23 cellular contexts compared by ENCODE assay signal in genomic region chr1:101175474-101175873, GRCh38.
DNase-seq lines count a peak whose midpoint lies in the region; ATAC-seq and TF ChIP-seq lines count a peak whose summit lies in the region.
"Had no signal": no experiment of that assay in that cellular context is flagged by ENCODE, and none has a peak within 500 bp of the region (broad histone marks: within the 10 kb centered on the region; RNA-seq: fewer than 3 reads in every experiment).

No MANE protein-coding gene starts in this region.

- no peak overlapping the region for H3K4me3 ChIP-seq in fibroblast of pulmonary artery (replicated peaks; ENCODE audit: low read depth, low read length)
- H3K4me3 ChIP-seq in HAP-1: no peak overlapping the region
- H3K4me3 ChIP-seq: adrenal gland; BLaER1 treated with 17β-estradiol and CSF1 and Interleukin-3, amounts not matched to agents 10 nM and 100 nM; hepatocyte had no signal

- H3K9me3 Mint-ChIP-seq in T-helper 2 cell treated with Interferon-gamma antibody and Interleukin-4, amounts not matched to agents 5 μg/mL and 100 μg/mL, for 36 hours: no peaks in the 10 kb centered on the region
- H3K9me3 Mint-ChIP-seq in T-cell: no peaks in the 10 kb centered on the region
- H3K9me3 Mint-ChIP-seq: natural killer cell had no signal

- no peak for DNase-seq in T-helper 2 cell treated with Interferon-gamma antibody and Interleukin-4, amounts not matched to agents 5 μg/mL and 100 μg/mL, for 36 hours (ENCODE audit: low spot score)
- DNase-seq in T-helper 2 cell: no peak
- peak; percentile 35 for DNase-seq in EH (ENCODE audit: low read depth)
- no peak for DNase-seq in T-cell
- DNase-seq in fibroblast of pulmonary artery (ENCODE audit: low read depth): peak; percentile 47
- DNase-seq in T-helper 1 cell: no peak
- no peak for DNase-seq in HAP-1 (ENCODE audit: low spot score in 2 of 2)
- no peak for DNase-seq in ecto neural progenitor cell (ENCODE audit: low spot score)
- DNase-seq: activated CD4-positive, alpha-beta T cell treated with anti-CD3 and anti-CD28 coated beads for 4 hours; activated T-cell treated with anti-CD3 and anti-CD28 coated beads, Interleukin-2, amount 50 U/mL, for 48 hours; adrenal gland; central memory CD4-positive, alpha-beta T cell; DMS 273 treated with DMSO at 0.1 percent for 48 hours; effector memory CD4-positive, alpha-beta T cell; Kasumi-1; kidney; mesenchymal stem cell; natural killer cell; NCI-H2107; NCI-H510A treated with DMSO at 0.1 percent for 48 hours had no signal

- H3K9me3 ChIP-seq in HAP-1: no peaks in the 10 kb centered on the region
- H3K9me3 ChIP-seq: adrenal gland had no signal

- H3K4me1 ChIP-seq in HAP-1: no peaks in the 10 kb centered on the region
- H3K4me1 ChIP-seq: adrenal gland had no signal

- peaks cover 50% of the 10 kb centered on the region for H3K4me1 Mint-ChIP-seq in T-helper 2 cell treated with Interferon-gamma antibody and Interleukin-4, amounts not matched to agents 5 μg/mL and 100 μg/mL, for 36 hours (ENCODE audit: low read depth)
- H3K4me1 Mint-ChIP-seq in T-cell: peaks cover 22 to 26% (median 24%) of the 10 kb centered on the region in 3 donors

- H3K27me3 ChIP-seq in HAP-1 (ENCODE audit: low read depth): no peaks in the 10 kb centered on the region
- H3K27me3 ChIP-seq: adrenal gland; BLaER1 treated with 17β-estradiol and CSF1 and Interleukin-3, amounts not matched to agents 10 nM and 100 nM; hepatocyte had no signal

- H3K36me3 Mint-ChIP-seq in T-helper 2 cell treated with Interferon-gamma antibody and Interleukin-4, amounts not matched to agents 5 μg/mL and 100 μg/mL, for 36 hours (ENCODE audit: low read depth): peaks cover 11% of the 10 kb centered on the region
- H3K36me3 Mint-ChIP-seq in T-cell: no peaks in the 10 kb centered on the region
- H3K36me3 Mint-ChIP-seq: natural killer cell had no signal

- no peaks in the 10 kb centered on the region for H3K36me3 ChIP-seq in HAP-1 (replicated peaks)
- H3K36me3 ChIP-seq: adrenal gland; BLaER1 treated with 17β-estradiol and CSF1 and Interleukin-3, amounts not matched to agents 10 nM and 100 nM had no signal

- H3K27ac Mint-ChIP-seq in T-helper 2 cell treated with Interferon-gamma antibody and Interleukin-4, amounts not matched to agents 5 μg/mL and 100 μg/mL, for 36 hours: peak overlapping the region; percentile 46
- peak overlapping the region; percentile 13 to 74 for H3K27ac Mint-ChIP-seq in T-cell
- H3K27ac Mint-ChIP-seq: natural killer cell, progenitor cell of endocrine pancreas had no signal

- POLR2A ChIA-PET in T-cell (lab: Charles Lee): interaction anchor here in 1 of 2 donors (0.8 kb wide), 1 partner anchor 64 kb away, joined by 4 read pairs; no protein-coding TSS in a partner anchor

- no peak for ATAC-seq in T-cell (replicated peaks in 1 of 4)
- ATAC-seq: natural killer cell had no signal

- TF ChIP-seq CTCF in fibroblast of pulmonary artery (IDR thresholded peaks at IDR 0.05; ENCODE audit: low read length, missing control alignments): no peak

- H3K4me3 Mint-ChIP-seq in T-helper 2 cell treated with Interferon-gamma antibody and Interleukin-4, amounts not matched to agents 5 μg/mL and 100 μg/mL, for 36 hours: no peak overlapping the region
- H3K4me3 Mint-ChIP-seq in T-cell: no peak overlapping the region
- H3K4me3 Mint-ChIP-seq: natural killer cell had no signal

- in situ Hi-C loops in HAP-1 (cut with MboI; ENCODE audit: low sequenced_read_pairs): no loop called here

- no peaks in the 10 kb centered on the region for H3K27me3 Mint-ChIP-seq in T-helper 2 cell treated with Interferon-gamma antibody and Interleukin-4, amounts not matched to agents 5 μg/mL and 100 μg/mL, for 36 hours (ENCODE audit: low read depth)
- H3K27me3 Mint-ChIP-seq in T-cell: no peaks in the 10 kb centered on the region
- H3K27me3 Mint-ChIP-seq: progenitor cell of endocrine pancreas had no signal

- CTCF ChIA-PET in T-cell (lab: Charles Lee): no interaction called here

Comparison
In these comparisons a context has a peak if more than half of its experiments do, and no peak if none do; other contexts are left out.
1. DNase-seq: peak in EH (single experiment) and fibroblast of pulmonary artery (single experiment); none in T-helper 2 cell treated with Interferon-gamma antibody and Interleukin-4, amounts not matched to agents 5 μg/mL and 100 μg/mL, for 36 hours (single experiment), T-helper 2 cell (0 of 5), T-cell (0 of 34), T-helper 1 cell (0 of 5), HAP-1 (0 of 2) and ecto neural progenitor cell (single experiment).